Comparison of ENCODE assay signal across 16 cellular contexts in genomic region chr1:154959448-154959825, GRCh38. TPM values are rescaled to one million over a fixed set of nuclear protein-coding genes. Genes with fewer than 3 reads are reported as not detected.
DNase-seq lines count a peak whose midpoint lies in the region; ATAC-seq and TF ChIP-seq lines count a peak whose summit lies in the region.
"Had no signal": no experiment of that assay in that cellular context is flagged by ENCODE, and none has a peak within 500 bp of the region (broad histone marks: within the 10 kb centered on the region; RNA-seq: fewer than 3 reads in every experiment).

No MANE protein-coding gene starts in this region.

- no peaks in the 10 kb centered on the region for H3K27me3 Mint-ChIP-seq in activated naive CD4-positive, alpha-beta T cell treated with anti-CD3 and anti-CD28 coated beads for 36 hours (ENCODE audit: low read depth)
- no peaks in the 10 kb centered on the region for H3K27me3 Mint-ChIP-seq in effector memory CD8-positive, alpha-beta T cell

- H3K36me3 ChIP-seq in skeletal muscle tissue (ENCODE audit: control insufficient read depth in 3 of 3, insufficient read depth in 3 of 3, low read length in 3 of 3), result peaks cover 20 to 33% (median 21%) of the 10 kb centered on the region in 3 donors
- peaks cover 0 to 20% of the 10 kb centered on the region in 2 donors for H3K36me3 ChIP-seq in vagina

- CTCF ChIA-PET in activated naive CD4-positive, alpha-beta T cell treated with anti-CD3 and anti-CD28 coated beads for 36 hours (lab: Charles Lee), result interaction anchor here (2.0 to 3.6 kb wide), 2 partner anchors 40 to 102 kb away, joined by 9 to 17 read pairs; no protein-coding TSS in a partner anchor
- CTCF ChIA-PET in RWPE1 (lab: Yijun Ruan, JAX), result no interaction called here

- peak overlapping the region; percentile 94 for H3K27ac Mint-ChIP-seq in activated naive CD4-positive, alpha-beta T cell treated with anti-CD3 and anti-CD28 coated beads for 36 hours
- H3K27ac Mint-ChIP-seq in effector memory CD8-positive, alpha-beta T cell, result peak overlapping the region in 1 of 2 donors; percentile 44

- POLR2A ChIA-PET in RWPE1 (lab: Yijun Ruan, JAX; ENCODE audit: low non-redundant PET), result no interaction called here

- H3K27me3 ChIP-seq in skeletal muscle tissue (ENCODE audit: control insufficient read depth in 3 of 3, insufficient read depth in 3 of 3, low read length in 3 of 3) (no peaks in the 10 kb centered on the region), vagina (no peaks in the 10 kb centered on the region)
- H3K27me3 ChIP-seq: Peyer's patch had no signal

- peaks cover 59 to 74% (median 60%) of the 10 kb centered on the region in 3 donors for H3K4me1 ChIP-seq in skeletal muscle tissue (ENCODE audit: control insufficient read depth in 3 of 3, insufficient read depth in 3 of 3, low read length in 3 of 3)
- peaks cover 61% of the 10 kb centered on the region for H3K4me1 ChIP-seq in vagina

- no peak for TF ChIP-seq POLR2A in vagina (IDR thresholded peaks at IDR 0.05)

- intact Hi-C loops in activated naive CD4-positive, alpha-beta T cell treated with anti-CD3 and anti-CD28 coated beads for 36 hours (cut with micrococcal nuclease), result no loop called here
- intact Hi-C loops in vagina (cut with DNase I), result no loop called here

- H3K4me3 ChIP-seq in skeletal muscle tissue (ENCODE audit: low read length in 3 of 3) (no peak overlapping the region), vagina (no peak overlapping the region)
- H3K4me3 ChIP-seq: Peyer's patch had no signal

- no peak for DNase-seq in activated naive CD4-positive, alpha-beta T cell treated with anti-CD3 and anti-CD28 coated beads for 36 hours
- DNase-seq in activated naive CD4-positive, alpha-beta T cell treated with anti-CD3 and anti-CD28 coated beads, Interleukin-2, amount 50 U/mL, for 16 hours, result no peak
- DNase-seq in RWPE1 (ENCODE audit: low spot score) (no peak), iPS-NIHi11 (ENCODE audit: low spot score) (no peak), vagina (ENCODE audit: extremely low spot score in 2 of 2) (no peak)
- no peak for DNase-seq in effector memory CD8-positive, alpha-beta T cell
- DNase-seq: activated CD4-positive, alpha-beta T cell treated with anti-CD3 and anti-CD28 coated beads for 1 hour; activated gamma-delta T cell treated with Interleukin-2 at 50 U/mL for 16 hours; DMS79; NCI-H146; NCI-H69; stimulated activated CD4-positive, alpha-beta T cell treated with anti-CD3 and anti-CD28 coated beads, Interleukin-4, amount 100 ng/mL, for 24 hours; SW 1271 had no signal

- H3K27ac ChIP-seq in RWPE1, result peak overlapping the region; percentile 57
- H3K27ac ChIP-seq in skeletal muscle tissue (ENCODE audit: low read depth, low read length), result peak overlapping the region; percentile 5
- H3K27ac ChIP-seq in vagina, result no peak overlapping the region
- H3K27ac ChIP-seq: Peyer's patch had no signal

- H3K36me3 Mint-ChIP-seq in activated naive CD4-positive, alpha-beta T cell treated with anti-CD3 and anti-CD28 coated beads for 36 hours (ENCODE audit: low read depth), result peaks cover 18% of the 10 kb centered on the region
- H3K36me3 Mint-ChIP-seq in effector memory CD8-positive, alpha-beta T cell (ENCODE audit: insufficient read depth), result peaks cover 69% of the 10 kb centered on the region

- no peaks in the 10 kb centered on the region for H3K9me3 Mint-ChIP-seq in activated naive CD4-positive, alpha-beta T cell treated with anti-CD3 and anti-CD28 coated beads for 36 hours
- no peaks in the 10 kb centered on the region for H3K9me3 Mint-ChIP-seq in effector memory CD8-positive, alpha-beta T cell

- no peak for ATAC-seq in effector memory CD8-positive, alpha-beta T cell (replicated peaks)
- ATAC-seq in HG02885 (IDR thresholded peaks at IDR 0.05; ENCODE audit: poor library complexity, unreplicated experiment), result no peak

- TF ChIP-seq CTCF in RWPE1 (conservative IDR thresholded peaks at IDR 0.05; ENCODE audit: low read depth) (no peak), vagina (IDR thresholded peaks at IDR 0.05) (no peak)

- H3K4me3 Mint-ChIP-seq in activated naive CD4-positive, alpha-beta T cell treated with anti-CD3 and anti-CD28 coated beads for 36 hours, result peak overlapping the region; percentile 96
- peak overlapping the region; percentile 84 to 88 for H3K4me3 Mint-ChIP-seq in effector memory CD8-positive, alpha-beta T cell

- H3K4me1 Mint-ChIP-seq in activated naive CD4-positive, alpha-beta T cell treated with anti-CD3 and anti-CD28 coated beads for 36 hours (ENCODE audit: low read depth), result peaks cover 56% of the 10 kb centered on the region
- H3K4me1 Mint-ChIP-seq in effector memory CD8-positive, alpha-beta T cell (ENCODE audit: low read depth in 2 of 2), result peaks cover 44 to 58% of the 10 kb centered on the region in 2 donors

- H3K9me3 ChIP-seq in skeletal muscle tissue (ENCODE audit: control insufficient read depth in 3 of 3, low read length in 3 of 3) (no peaks in the 10 kb centered on the region), vagina (no peaks in the 10 kb centered on the region)
- H3K9me3 ChIP-seq: Peyer's patch had no signal

- no peak overlapping the region for H3K9ac ChIP-seq in skeletal muscle tissue (ENCODE audit: low read depth in 1 of 3, low read length in 3 of 3)

RNA-seq across cellular contexts. Expression of gene PYGO2, which starts 2.1 kb away (rescaled TPM):
- total RNA-seq in activated naive CD4-positive, alpha-beta T cell treated with anti-CD3 and anti-CD28 coated beads for 36 hours, result 10 to 100 TPM; 35.6 to 36.3 TPM
- total RNA-seq in skeletal muscle tissue (16.2 TPM), vagina (19.2 TPM)

RNA-seq across cellular contexts. Expression of gene PBXIP1, which starts 3.5 kb away (rescaled TPM):
- 10 to 100 TPM; 55.3 to 55.5 TPM for total RNA-seq in activated naive CD4-positive, alpha-beta T cell treated with anti-CD3 and anti-CD28 coated beads for 36 hours
- total RNA-seq in skeletal muscle tissue (190 TPM), vagina (56.5 TPM)

RNA-seq across cellular contexts. Expression of gene SHC1, which starts 11.1 kb away (rescaled TPM):
- 10 to 100 TPM; 35.5 to 40.8 TPM for total RNA-seq in activated naive CD4-positive, alpha-beta T cell treated with anti-CD3 and anti-CD28 coated beads for 36 hours
- total RNA-seq in skeletal muscle tissue, result 36.0 TPM
- 110 TPM for total RNA-seq in vagina

RNA-seq across cellular contexts. Expression of gene CKS1B, which starts 15.0 kb away (rescaled TPM):
- total RNA-seq in activated naive CD4-positive, alpha-beta T cell treated with anti-CD3 and anti-CD28 coated beads for 36 hours, result 100 to 1,000 TPM; 283 to 291 TPM
- total RNA-seq in skeletal muscle tissue, result 31.8 TPM
- total RNA-seq in vagina, result 30.4 TPM

RNA-seq across cellular contexts. Expression of gene PMVK, which starts 22.9 kb away (rescaled TPM):
- 10 to 100 TPM; 29.8 to 30.5 TPM for total RNA-seq in activated naive CD4-positive, alpha-beta T cell treated with anti-CD3 and anti-CD28 coated beads for 36 hours
- total RNA-seq in skeletal muscle tissue, result 12.5 TPM
- total RNA-seq in vagina, result 20.6 TPM
